Comparison of ENCODE assay signal across 11 cellular contexts in genomic region chr9:136664000-136664798, GRCh38. TPM values are rescaled to one million over a fixed set of nuclear protein-coding genes. Genes with fewer than 3 reads are reported as not detected.
DNase-seq lines count a peak whose midpoint lies in the region; ATAC-seq and TF ChIP-seq lines count a peak whose summit lies in the region.
"Had no signal": no experiment of that assay in that cellular context is flagged by ENCODE, and none has a peak within 500 bp of the region (broad histone marks: within the 10 kb centered on the region; RNA-seq: fewer than 3 reads in every experiment).

No MANE protein-coding gene starts in this region.

- no peaks in the 10 kb centered on the region for H3K9me3 Mint-ChIP-seq in activated naive CD4-positive, alpha-beta T cell treated with anti-CD3 and anti-CD28 coated beads, Interleukin-2, amount 50 U/mL, for 72 hours

- H3K36me3 Mint-ChIP-seq in activated naive CD4-positive, alpha-beta T cell treated with anti-CD3 and anti-CD28 coated beads, Interleukin-2, amount 50 U/mL, for 72 hours, result no peaks in the 10 kb centered on the region

- H3K4me3 ChIP-seq in HCT116 (replicated peaks in 1 of 2; ENCODE audit: low read depth in 1 of 2, low read length in 2 of 2) (no peak overlapping the region), colonic mucosa (peak overlapping the region; percentile 40), stomach smooth muscle (ENCODE audit: low read length in 2 of 2) (peak overlapping the region in 1 of 2 donors; percentile 58)

- no peak overlapping the region for H3K27ac Mint-ChIP-seq in activated naive CD4-positive, alpha-beta T cell treated with anti-CD3 and anti-CD28 coated beads, Interleukin-2, amount 50 U/mL, for 72 hours

- CTCF ChIA-PET in HCT116 (lab: Charles Lee), result no interaction called here

- no peak overlapping the region for H2AFZ ChIP-seq in HCT116 (ENCODE audit: low read depth, low read length, poor library complexity, severe bottlenecking)

- H3K27ac ChIP-seq in HCT116 (ENCODE audit: low read depth, low read length) (peak overlapping the region; percentile 14; the same call in 1 of the 2 replicates), colonic mucosa (no peak overlapping the region), stomach smooth muscle (ENCODE audit: low read length) (peak overlapping the region; percentile 41)

- DNase-seq in HCT116 (ENCODE audit: low read depth, low spot score), result no peak
- no peak for DNase-seq in colonic mucosa
- DNase-seq in lung microvascular endothelial cell (ENCODE audit: low read depth in 2 of 2), result peak; percentile 40 to 45
- no peak for DNase-seq in DMS 273 treated with DMSO at 0.1 percent for 48 hours (lab: John Stamatoyannopoulos, UW)
- DNase-seq in stimulated activated CD4-positive, alpha-beta T cell treated with anti-CD3 and anti-CD28 coated beads, Interleukin-2, amount 100 ng/mL, for 48 hours, result no peak
- DNase-seq in activated naive CD4-positive, alpha-beta T cell treated with anti-CD3 and anti-CD28 coated beads, Interleukin-2, amount 50 U/mL, for 72 hours (ENCODE audit: low spot score in 2 of 2), result no peak
- DNase-seq: BE2C, left colon, NCI-H2029 had no signal

- TF ChIP-seq CTCF in HCT116 (IDR thresholded peaks at IDR 0.05 in 2 of 3, conservative IDR thresholded peaks at IDR 0.05 in 1 of 3; ENCODE audit: borderline replicate concordance in 1 of 3, insufficient read depth in 1 of 3, low read depth in 2 of 3, low read length in 2 of 3) (no peak), colonic mucosa (IDR thresholded peaks at IDR 0.05) (no peak)

- TF ChIP-seq RAD21 in HCT116 (IDR thresholded peaks at IDR 0.05; ENCODE audit: low read depth), result no peak

- RAD21 ChIA-PET in HCT116 (lab: Charles Lee; ENCODE audit: low non-redundant PET in 1 of 2, low total read pairs in 2 of 2, uncharacterized antibody in 2 of 2, unreplicated experiment in 2 of 2), result no interaction called here

- ATAC-seq in HCT116, result no peak
- ATAC-seq in activated naive CD4-positive, alpha-beta T cell treated with anti-CD3 and anti-CD28 coated beads, Interleukin-2, amount 50 U/mL, for 72 hours, result no peak
- ATAC-seq in GM18861 (IDR thresholded peaks at IDR 0.05; ENCODE audit: unreplicated experiment), result no peak
- ATAC-seq: left colon had no signal

- no peaks in the 10 kb centered on the region for H4K20me1 ChIP-seq in HCT116 (ENCODE audit: insufficient read depth)

- no peak overlapping the region for H3K4me2 ChIP-seq in HCT116 (ENCODE audit: low read length)

- no peaks in the 10 kb centered on the region for H3K79me2 ChIP-seq in HCT116 (ENCODE audit: insufficient read depth, low read length)

- BruUV-seq in HCT116 (replicated peaks; lab: Mats Ljungman, UMichigan), result no TSS peak

- H3K9ac ChIP-seq in HCT116 (ENCODE audit: low read length), result no peak overlapping the region
- H3K9ac ChIP-seq in colonic mucosa (ENCODE audit: low read depth in 2 of 2, low read length in 2 of 2), result peak overlapping the region in 1 of 2 donors; percentile 35
- H3K9ac ChIP-seq in stomach smooth muscle (ENCODE audit: low read length in 2 of 2), result no peak overlapping the region

- H3K27me3 ChIP-seq in HCT116 (ENCODE audit: insufficient read depth, low read length) (no peaks in the 10 kb centered on the region), colonic mucosa (peaks cover 53% of the 10 kb centered on the region), stomach smooth muscle (ENCODE audit: control insufficient read depth in 1 of 2, insufficient read depth in 2 of 2, low read length in 2 of 2) (peaks cover 16 to 27% of the 10 kb centered on the region in 2 donors)

- H3K9me3 ChIP-seq in HCT116 (ENCODE audit: control insufficient read depth in 1 of 2, insufficient read depth in 1 of 2, low read depth in 1 of 2, low read length in 2 of 2), result no peaks in the 10 kb centered on the region
- H3K9me3 ChIP-seq in colonic mucosa, result no peaks in the 10 kb centered on the region
- H3K9me3 ChIP-seq in stomach smooth muscle (ENCODE audit: control insufficient read depth in 2 of 2, low read length in 2 of 2), result no peaks in the 10 kb centered on the region
- H3K9me3 ChIP-seq: BE2C had no signal

- no peaks in the 10 kb centered on the region for H3K9me2 ChIP-seq in HCT116 (ENCODE audit: insufficient read depth)

- intact Hi-C loops in HCT116 (cut with micrococcal nuclease), result no loop called here
- intact Hi-C loops in colonic mucosa (cut with DNase I), result no loop called here

- H3K4me1 ChIP-seq in HCT116 (ENCODE audit: control insufficient read depth in 1 of 2, insufficient read depth in 2 of 2, low read length in 2 of 2) (peaks cover 0 to 24% of the 10 kb centered on the region in 2 experiments; a peak in 2 of 4 replicates), colonic mucosa (peaks cover 4% of the 10 kb centered on the region), stomach smooth muscle (ENCODE audit: control insufficient read depth, insufficient read depth, low read length) (peaks cover 6% of the 10 kb centered on the region)
- H3K4me1 ChIP-seq: BE2C had no signal

- H3K36me3 ChIP-seq in HCT116 (ENCODE audit: control insufficient read depth in 1 of 2, insufficient read depth in 2 of 2, low read length in 2 of 2) (no peaks in the 10 kb centered on the region), colonic mucosa (no peaks in the 10 kb centered on the region), stomach smooth muscle (ENCODE audit: control insufficient read depth in 2 of 2, insufficient read depth in 2 of 2, low read length in 2 of 2) (no peaks in the 10 kb centered on the region)
- H3K36me3 ChIP-seq: BE2C had no signal

- POLR2A ChIA-PET in HCT116 (lab: Charles Lee), result no interaction called here

- no peak for TF ChIP-seq POLR2A in HCT116 (IDR thresholded peaks at IDR 0.05; ENCODE audit: borderline replicate concordance, extremely low read depth, insufficient read depth, insufficient read length)

TF ChIP-seq in HCT116, 20 proteins besides CTCF, POLR2A, EP300 and RAD21:
- TF ChIP-seq POLR2AphosphoS5 (IDR thresholded peaks at IDR 0.05; ENCODE audit: low read depth, low read length) (no peak), ZBTB33 (IDR thresholded peaks at IDR 0.05; ENCODE audit: extremely low read depth, insufficient replicate concordance, low read length) (no peak), ZNF274 (IDR thresholded peaks at IDR 0.05; ENCODE audit: low read depth, low read length) (no peak), SP1 (IDR thresholded peaks at IDR 0.05; ENCODE audit: low read depth) (no peak), ELF1 (IDR thresholded peaks at IDR 0.05; ENCODE audit: borderline replicate concordance, low read depth) (no peak), YY1 (IDR thresholded peaks at IDR 0.05; ENCODE audit: extremely low read depth, insufficient replicate concordance, low read depth, low read length) (no peak), EZH2 (IDR thresholded peaks at IDR 0.05) (no peak), CEBPB (IDR thresholded peaks at IDR 0.05; ENCODE audit: low read depth) (no peak), MAX (IDR thresholded peaks at IDR 0.05) (no peak), SIN3A (IDR thresholded peaks at IDR 0.05; ENCODE audit: low read depth) (no peak)
TF ChIP-seq in HCT116: peak in this region for 0.

RNA-seq across cellular contexts. Expression of gene EGFL7, which starts 1.5 kb away (rescaled TPM):
- total RNA-seq in HCT116 (2021; ENCODE audit: unreplicated experiment), result 82.0 TPM
- 87.5 and 89.7 TPM in 2 replicates for polyA plus RNA-seq in HCT116 (2012)
- 10 to 100 TPM; 17.3 to 28.4 TPM for total RNA-seq in colonic mucosa
- total RNA-seq in lung microvascular endothelial cell, result 330 and 384 TPM in 2 replicates
- total RNA-seq in activated naive CD4-positive, alpha-beta T cell treated with anti-CD3 and anti-CD28 coated beads, Interleukin-2, amount 50 U/mL, for 72 hours, result 1 to 10 TPM in 1 of 2 donors, under 1 TPM in 1; 0.61 to 1.6 TPM

RNA-seq across cellular contexts. Expression of gene AGPAT2, which starts 23.1 kb away (rescaled TPM):
- 86.0 TPM for total RNA-seq in HCT116 (2021; ENCODE audit: unreplicated experiment)
- polyA plus RNA-seq in HCT116 (2012), result 84.7 and 91.2 TPM in 2 replicates
- 100 to 1,000 TPM; 197 to 372 TPM for total RNA-seq in colonic mucosa
- 18.8 and 41.0 TPM in 2 replicates for total RNA-seq in lung microvascular endothelial cell
- total RNA-seq in activated naive CD4-positive, alpha-beta T cell treated with anti-CD3 and anti-CD28 coated beads, Interleukin-2, amount 50 U/mL, for 72 hours, result 10 to 100 TPM in 1 of 2 donors, 1 to 10 TPM in 1; 7.4 to 18.9 TPM

RNA-seq across cellular contexts. Expression of gene DIPK1B, which starts 48.2 kb away (rescaled TPM):
- 15.6 TPM for total RNA-seq in HCT116 (2021; ENCODE audit: unreplicated experiment)
- polyA plus RNA-seq in HCT116 (2012), result 13.9 and 14.7 TPM in 2 replicates
- total RNA-seq in colonic mucosa, result 1 to 10 TPM in 1 of 2 donors, under 1 TPM in 1; 0.82 to 2.8 TPM
- total RNA-seq in lung microvascular endothelial cell, result 64.7 and 91.1 TPM in 2 replicates
- under 1 TPM in 1 of 2 donors, not detected in 1; 0.37 TPM for total RNA-seq in activated naive CD4-positive, alpha-beta T cell treated with anti-CD3 and anti-CD28 coated beads, Interleukin-2, amount 50 U/mL, for 72 hours

Comparison
In these comparisons a context has a peak if more than half of its experiments do, and no peak if none do; other contexts are left out.
1. DNase-seq: peak in lung microvascular endothelial cell (2 of 2); none in HCT116 (single experiment), colonic mucosa (single experiment), DMS 273 treated with DMSO at 0.1 percent for 48 hours (single experiment), stimulated activated CD4-positive, alpha-beta T cell treated with anti-CD3 and anti-CD28 coated beads, Interleukin-2, amount 100 ng/mL, for 48 hours (0 of 2) and activated naive CD4-positive, alpha-beta T cell treated with anti-CD3 and anti-CD28 coated beads, Interleukin-2, amount 50 U/mL, for 72 hours (0 of 2).
2. RNA of gene EGFL7, which starts 1.5 kb away (total RNA-seq): 330 to 384 TPM in lung microvascular endothelial cell, 82.0 TPM in HCT116 (single experiment) and 17.3 to 28.4 TPM in colonic mucosa; 0.61 to 1.6 TPM in activated naive CD4-positive, alpha-beta T cell treated with anti-CD3 and anti-CD28 coated beads, Interleukin-2, amount 50 U/mL, for 72 hours; every median in the first group is over 4 times any median in the second.